18 cellular contexts compared by ENCODE assay signal in the genomic region with DNA sequence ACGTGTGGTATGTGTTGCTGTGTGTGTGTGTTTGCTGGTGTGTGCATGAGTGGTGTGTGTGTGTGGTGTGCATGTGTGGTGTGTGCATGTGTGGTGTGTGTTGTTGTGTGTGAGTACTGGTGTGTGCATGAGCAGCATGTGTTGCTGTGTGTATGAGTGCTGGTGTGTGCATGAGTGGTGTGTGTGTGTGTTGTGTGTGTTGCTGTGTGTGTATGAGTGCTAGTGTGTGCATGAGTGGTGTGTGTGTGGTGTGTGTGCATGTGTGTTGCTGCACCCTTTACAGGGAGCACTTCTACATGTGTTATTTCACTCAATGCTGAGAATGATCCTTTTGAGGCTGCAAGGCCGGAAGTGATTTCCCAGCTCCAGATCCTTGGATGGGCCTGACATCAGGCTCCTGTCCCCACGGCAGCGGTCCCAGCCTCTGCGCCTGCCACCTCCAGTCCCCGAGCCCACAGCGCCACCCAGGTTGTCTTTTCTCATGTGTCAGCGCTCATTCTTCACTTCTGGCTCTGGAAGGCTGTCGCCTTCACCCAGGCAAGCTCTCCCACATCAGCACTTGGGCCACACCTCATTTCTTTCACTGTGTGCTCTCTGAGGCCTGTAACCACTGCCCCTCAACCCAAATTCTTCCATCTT. TPM values are rescaled to one million over a fixed set of nuclear protein-coding genes. Genes with fewer than 3 reads are reported as not detected.
A peak's percentile ranks its signal among the peaks of the same experiment; 100 is the strongest.
DNase-seq lines count a peak whose midpoint lies in the region; ATAC-seq and TF ChIP-seq lines count a peak whose summit lies in the region.
"Had no signal": no experiment of that assay in that cellular context is flagged by ENCODE, and none has a peak within 500 bp of the region (broad histone marks: within the 10 kb centered on the region; RNA-seq: fewer than 3 reads in every experiment).

No MANE protein-coding gene starts in this region.

- H3K36me3 Mint-ChIP-seq in endodermal cell (ENCODE audit: low read depth): peaks cover 22% of the 10 kb centered on the region
- H3K36me3 Mint-ChIP-seq: activated naive CD4-positive, alpha-beta T cell treated with anti-CD3 and anti-CD28 coated beads, Interleukin-2, amount 50 U/mL, for 24 hours had no signal

- no peak overlapping the region for H3K4me3 ChIP-seq in left ventricle myocardium inferior
- no peak overlapping the region for H3K4me3 ChIP-seq in heart right ventricle
- no peak overlapping the region for H3K4me3 ChIP-seq in NT2/D1 (ENCODE audit: insufficient read length, low read depth)
- no peak overlapping the region for H3K4me3 ChIP-seq in endodermal cell (ENCODE audit: low read length)
- no peak overlapping the region for H3K4me3 ChIP-seq in mammary epithelial cell (replicated peaks in 1 of 3; ENCODE audit: insufficient read depth in 1 of 3, low read depth in 2 of 3, low read length in 3 of 3)
- H3K4me3 ChIP-seq: sigmoid colon had no signal

- H3K9me3 ChIP-seq in left ventricle myocardium inferior (replicated peaks) (no peaks in the 10 kb centered on the region), heart right ventricle (no peaks in the 10 kb centered on the region), NT2/D1 (ENCODE audit: insufficient read depth, low read length) (peaks cover 5% of the 10 kb centered on the region; the same call in 1 of the 2 replicates), endodermal cell (ENCODE audit: control insufficient read depth, low read length) (no peaks in the 10 kb centered on the region), mammary epithelial cell (replicated peaks; ENCODE audit: insufficient read depth, low read length) (no peaks in the 10 kb centered on the region)
- H3K9me3 ChIP-seq: sigmoid colon had no signal

- peaks cover 9% of the 10 kb centered on the region for H3K4me1 Mint-ChIP-seq in endodermal cell

- peak overlapping the region; percentile 14 for H3K9ac ChIP-seq in NT2/D1 (ENCODE audit: insufficient read length, low read depth)
- H3K9ac ChIP-seq in endodermal cell (ENCODE audit: extremely low read depth, low read length, poor library complexity, severe bottlenecking): no peak overlapping the region
- no peak overlapping the region for H3K9ac ChIP-seq in mammary epithelial cell (ENCODE audit: insufficient read depth, low read length)

- no peaks in the 10 kb centered on the region for H3K79me2 ChIP-seq in mammary epithelial cell (ENCODE audit: insufficient read depth, low read length)

- peaks cover 32% of the 10 kb centered on the region for H3K4me1 ChIP-seq in left ventricle myocardium inferior
- peaks cover 14 to 43% (median 31%) of the 10 kb centered on the region in 9 donors for H3K4me1 ChIP-seq in heart right ventricle
- H3K4me1 ChIP-seq in NT2/D1 (ENCODE audit: insufficient read depth, insufficient read length): peaks cover 42% of the 10 kb centered on the region
- H3K4me1 ChIP-seq in endodermal cell (ENCODE audit: control insufficient read depth, insufficient read depth, low read length): no peaks in the 10 kb centered on the region
- H3K4me1 ChIP-seq in mammary epithelial cell (ENCODE audit: insufficient read depth, low read length): no peaks in the 10 kb centered on the region

- H3K27ac Mint-ChIP-seq in endodermal cell: no peak overlapping the region
- H3K27ac Mint-ChIP-seq: activated naive CD4-positive, alpha-beta T cell treated with anti-CD3 and anti-CD28 coated beads, Interleukin-2, amount 50 U/mL, for 24 hours; nephron had no signal

- H3K27me3 ChIP-seq in left ventricle myocardium inferior (ENCODE audit: low read depth) (no peaks in the 10 kb centered on the region), heart right ventricle (no peaks in the 10 kb centered on the region), NT2/D1 (ENCODE audit: insufficient read depth, insufficient read length) (no peaks in the 10 kb centered on the region), endodermal cell (ENCODE audit: control insufficient read depth, insufficient read depth, low read length, poor library complexity, severe bottlenecking) (no peaks in the 10 kb centered on the region), mammary epithelial cell (ENCODE audit: insufficient read depth, low read length) (no peaks in the 10 kb centered on the region)
- H3K27me3 ChIP-seq: sigmoid colon had no signal

- no peaks in the 10 kb centered on the region for H4K20me1 ChIP-seq in mammary epithelial cell (ENCODE audit: insufficient read depth, low read length)

- no peak overlapping the region for H3K4me3 Mint-ChIP-seq in endodermal cell
- H3K4me3 Mint-ChIP-seq: activated naive CD4-positive, alpha-beta T cell treated with anti-CD3 and anti-CD28 coated beads, Interleukin-2, amount 50 U/mL, for 24 hours; nephron had no signal

- in situ Hi-C loops in mammary epithelial cell (cut with MboI; ENCODE audit: low sequenced_read_pairs in 2 of 2): no loop called here

- ATAC-seq in heart right ventricle: no peak
- ATAC-seq in GM21367 (IDR thresholded peaks at IDR 0.05; ENCODE audit: unreplicated experiment): no peak
- no peak for ATAC-seq in HG03457 (IDR thresholded peaks at IDR 0.05; ENCODE audit: unreplicated experiment)
- ATAC-seq: left lobe of liver had no signal

- no peak for TF ChIP-seq CTCF in left ventricle myocardium inferior (IDR thresholded peaks at IDR 0.05; ENCODE audit: borderline replicate concordance)
- TF ChIP-seq CTCF in heart right ventricle (IDR thresholded peaks at IDR 0.05): no peak
- no peak for TF ChIP-seq CTCF in endodermal cell (conservative IDR thresholded peaks at IDR 0.05)
- no peak for TF ChIP-seq CTCF in mammary epithelial cell (conservative IDR thresholded peaks at IDR 0.05 in 1 of 2, IDR thresholded peaks at IDR 0.05 in 1 of 2; ENCODE audit: extremely low read depth in 1 of 2, insufficient read depth in 1 of 2, low read depth in 1 of 2, low read length in 2 of 2)

- H2AFZ ChIP-seq in mammary epithelial cell (ENCODE audit: low read depth, low read length): no peak overlapping the region

- 88 to 91% methylated on average over 9 of the region's 9 CpGs for WGBS in heart right ventricle, 2 donors
- WGBS in endodermal cell (ENCODE audit: insufficient coverage in 1 of 2, insufficient read length in 1 of 2), 2 experiments: 88 to 92% methylated on average over 4 to 9 of the region's 9 CpGs
- 89% methylated on average over 9 of the region's 9 CpGs for WGBS in mammary epithelial cell (ENCODE audit: low coverage, missing lambda C conversion rate)

- intact Hi-C loops in left ventricle myocardium inferior (cut with micrococcal nuclease): no loop called here
- intact Hi-C loops in heart right ventricle (cut with DNase I): no loop called here
- intact Hi-C loops in mammary epithelial cell (cut with micrococcal nuclease): no loop called here

- H3K36me3 ChIP-seq in left ventricle myocardium inferior: peaks cover 45% of the 10 kb centered on the region
- peaks cover 0 to 56% (median 24%) of the 10 kb centered on the region in 9 donors for H3K36me3 ChIP-seq in heart right ventricle
- peaks cover 68% of the 10 kb centered on the region for H3K36me3 ChIP-seq in NT2/D1 (ENCODE audit: insufficient read depth, insufficient read length, low read length)
- H3K36me3 ChIP-seq in endodermal cell (ENCODE audit: control insufficient read depth, insufficient read depth, low read length): peaks cover 22% of the 10 kb centered on the region
- no peaks in the 10 kb centered on the region for H3K36me3 ChIP-seq in mammary epithelial cell (ENCODE audit: insufficient read depth, low read length)

- H3K27ac ChIP-seq in left ventricle myocardium inferior (replicated peaks): no peak overlapping the region
- no peak overlapping the region for H3K27ac ChIP-seq in heart right ventricle
- H3K27ac ChIP-seq in endodermal cell (ENCODE audit: low read depth, low read length): no peak overlapping the region
- H3K27ac ChIP-seq in mammary epithelial cell (ENCODE audit: insufficient read depth, low read depth, low read length): no peak overlapping the region
- H3K27ac ChIP-seq: epithelial cell of prostate, HL-60, sigmoid colon had no signal

- dilution Hi-C loops in mammary epithelial cell (cut with HindIII; ENCODE audit: low sequenced_read_pairs): loop anchor here (5.0 kb wide), 1 partner anchor 82 kb away; no protein-coding TSS in a partner anchor

- no peaks in the 10 kb centered on the region for H3K9me3 Mint-ChIP-seq in endodermal cell
- H3K9me3 Mint-ChIP-seq: activated naive CD4-positive, alpha-beta T cell treated with anti-CD3 and anti-CD28 coated beads, Interleukin-2, amount 50 U/mL, for 24 hours; nephron had no signal

- H3K4me2 ChIP-seq in mammary epithelial cell (ENCODE audit: insufficient read depth, low read depth, low read length): no peak overlapping the region

- peak; percentile 9 for DNase-seq in left ventricle myocardium inferior
- no peak for DNase-seq in heart right ventricle
- DNase-seq in NT2/D1 (ENCODE audit: low read depth, low spot score): no peak
- peak; percentile 64 for DNase-seq in endodermal cell
- no peak for DNase-seq in stimulated activated CD4-positive, alpha-beta T cell treated with anti-CD3 and anti-CD28 coated beads, Interleukin-4, amount 100 ng/mL, for 4 hours
- no peak for DNase-seq in mammary epithelial cell
- DNase-seq: NCI-H1417 treated with DMSO at 0.1 percent for 48 hours; NCI-H2171; SHP77; stimulated activated CD4-positive, alpha-beta T cell treated with anti-CD3 and anti-CD28 coated beads, Interleukin-15, amount 100 ng/mL, for 24 hours had no signal

- no TSS peak for BruUV-seq in mammary epithelial cell (replicated peaks; lab: Mats Ljungman, UMichigan)

- H3K27me3 Mint-ChIP-seq in endodermal cell (ENCODE audit: insufficient read depth): no peaks in the 10 kb centered on the region
- H3K27me3 Mint-ChIP-seq: activated naive CD4-positive, alpha-beta T cell treated with anti-CD3 and anti-CD28 coated beads, Interleukin-2, amount 50 U/mL, for 24 hours had no signal

- CTCF ChIA-PET in mammary epithelial cell (lab: Charles Lee; ENCODE audit: low non-redundant PET): no interaction called here

RNA-seq across cellular contexts. Expression of gene NPEPL1, which starts 2.6 kb away (rescaled TPM):
- total RNA-seq in left ventricle myocardium inferior: 33.6 TPM
- total RNA-seq in heart right ventricle: 10 to 100 TPM; 23.1 to 35.9 (median 29.9) TPM
- 10 to 100 TPM; 16.7 to 46.7 TPM for polyA plus RNA-seq in heart right ventricle
- total RNA-seq in endodermal cell: 10 to 100 TPM; 52.9 to 72.8 TPM
- polyA plus RNA-seq in endodermal cell (2013, experiment 1 of 2): 24.1 TPM
- polyA plus RNA-seq in endodermal cell (2013, experiment 2 of 2): 22.4 TPM
- 10 to 100 TPM; 16.2 to 17.0 TPM for total RNA-seq in mammary epithelial cell
- polyA plus RNA-seq in mammary epithelial cell: 1.0 TPM
- polyA minus RNA-seq in mammary epithelial cell: 1.4 TPM

RNA-seq across cellular contexts. Expression of gene STX16, which starts 44.1 kb away (rescaled TPM):
- total RNA-seq in left ventricle myocardium inferior: 28.0 TPM
- total RNA-seq in heart right ventricle: 10 to 100 TPM; 25.3 to 33.9 (median 27.0) TPM
- 10 to 100 TPM; 17.1 to 57.6 TPM for polyA plus RNA-seq in heart right ventricle
- 100 to 1,000 TPM in 1 of 2 donors, 10 to 100 TPM in 1; 91.6 to 114 TPM for total RNA-seq in endodermal cell
- polyA plus RNA-seq in endodermal cell (2013, experiment 1 of 2): 60.9 TPM
- 62.3 TPM for polyA plus RNA-seq in endodermal cell (2013, experiment 2 of 2)
- total RNA-seq in mammary epithelial cell: 10 to 100 TPM; 34.7 to 71.7 TPM
- 29.5 TPM for polyA plus RNA-seq in mammary epithelial cell
- 34.2 TPM for polyA minus RNA-seq in mammary epithelial cell

Comparison
In these comparisons a context has a peak if more than half of its experiments do, and no peak if none do; other contexts are left out.
1. DNase-seq: peak in left ventricle myocardium inferior (single experiment) and endodermal cell (single experiment); none in heart right ventricle (0 of 2), NT2/D1 (single experiment), stimulated activated CD4-positive, alpha-beta T cell treated with anti-CD3 and anti-CD28 coated beads, Interleukin-4, amount 100 ng/mL, for 4 hours (0 of 2) and mammary epithelial cell (single experiment).